ENCODE assay signal across 26 cellular contexts in genomic region chr12:57180321-57180989, GRCh38. TPM values are rescaled to one million over a fixed set of nuclear protein-coding genes. Genes with fewer than 3 reads are reported as not detected.
DNase-seq lines count a peak whose midpoint lies in the region; ATAC-seq and TF ChIP-seq lines count a peak whose summit lies in the region.
"Had no signal": no experiment of that assay in that cellular context is flagged by ENCODE, and none has a peak within 500 bp of the region (broad histone marks: within the 10 kb centered on the region; RNA-seq: fewer than 3 reads in every experiment).

No MANE protein-coding gene starts in this region.

- H3K27me3 ChIP-seq in breast epithelium (no peaks in the 10 kb centered on the region), esophagus squamous epithelium (no peaks in the 10 kb centered on the region), neuronal stem cell (ENCODE audit: control insufficient read depth in 3 of 3, insufficient read depth in 3 of 3, low read depth in 1 of 3, low read length in 3 of 3) (no peaks in the 10 kb centered on the region), vagina (no peaks in the 10 kb centered on the region), adrenal gland (no peaks in the 10 kb centered on the region)
- H3K27me3 ChIP-seq: BE2C; BLaER1 treated with 17β-estradiol and CSF1 and Interleukin-3, amounts not matched to agents 10 nM and 100 nM had no signal

- ATAC-seq in GM18505 (IDR thresholded peaks at IDR 0.05; ENCODE audit: unreplicated experiment) = no peak

- no peak overlapping the region for H2BK15ac ChIP-seq in neuronal stem cell (ENCODE audit: low read length)

- H3K4me1 ChIP-seq in breast epithelium (no peaks in the 10 kb centered on the region), esophagus squamous epithelium (peaks cover 16 to 79% (median 28%) of the 10 kb centered on the region in 3 donors), neuronal stem cell (ENCODE audit: control insufficient read depth in 2 of 2, insufficient read depth in 1 of 2, low read depth in 1 of 2, low read length in 2 of 2) (no peaks in the 10 kb centered on the region), vagina (peaks cover 47% of the 10 kb centered on the region), adrenal gland (replicated peaks in 1 of 2) (no peaks in the 10 kb centered on the region)

- POLR2A ChIA-PET in MCF 10A (lab: Yijun Ruan, JAX) = interaction anchor here (0.8 to 3.5 kb wide), 8 partner anchors 54 to 111 kb away, joined by 3 to 24 read pairs (median 4); partner anchors contain the start of genes LRP1, NEMP1 and STAT6

- no peak overlapping the region for H3K14ac ChIP-seq in neuronal stem cell (ENCODE audit: low read length)

- no peak overlapping the region for H2BK12ac ChIP-seq in neuronal stem cell (ENCODE audit: low read length)

- H2AK5ac ChIP-seq in neuronal stem cell (ENCODE audit: low read depth, low read length) = no peak overlapping the region

- H3K4me3 ChIP-seq in breast epithelium (no peak overlapping the region), esophagus squamous epithelium (no peak overlapping the region), neuronal stem cell (ENCODE audit: low read length in 2 of 2) (no peak overlapping the region), vagina (no peak overlapping the region), adrenal gland (no peak overlapping the region)
- H3K4me3 ChIP-seq: BLaER1 treated with 17β-estradiol and CSF1 and Interleukin-3, amounts not matched to agents 10 nM and 100 nM; GM23248 had no signal

- peak overlapping the region; percentile 78 for H3K23ac ChIP-seq in neuronal stem cell (ENCODE audit: low read depth, low read length, poor library complexity)

- intact Hi-C loops in MCF 10A (cut with micrococcal nuclease) (no loop called here), breast epithelium (cut with DNase I; ENCODE audit: low total_unique reads) (loop anchor here (5.0 kb wide), 1 partner anchor 908 kb away; no protein-coding TSS in a partner anchor), esophagus squamous epithelium (cut with DNase I) (no loop called here), vagina (cut with DNase I) (no loop called here), adrenal gland (cut with DNase I) (loop anchor here (5.0 to 10.0 kb wide), 2 partner anchors 106 to 113 kb away; partner anchors contain the start of gene NEMP1 (in 1 of the 2))

- H3K79me1 ChIP-seq in neuronal stem cell (ENCODE audit: low read depth, low read length) = peaks cover 14% of the 10 kb centered on the region

- 93 to 96% methylated on average over 2 to 5 of the region's 20 CpGs for WGBS in esophagus squamous epithelium, 2 donors
- no CpG with 5 or more reads among the region's 20 CpGs for WGBS in neuronal stem cell (ENCODE audit: extremely low coverage in 2 of 2, insufficient read length in 2 of 2, insufficient replicate concordance in 1 of 2), 2 donors
- 91 to 95% (median 93%) methylated on average over 11 to 20 of the region's 20 CpGs for WGBS in adrenal gland, 4 donors

- TF ChIP-seq POLR2A in breast epithelium (IDR thresholded peaks at IDR 0.05) = no peak
- TF ChIP-seq POLR2A in esophagus squamous epithelium (IDR thresholded peaks at IDR 0.05) = no peak
- TF ChIP-seq POLR2A in vagina (IDR thresholded peaks at IDR 0.05) = no peak
- no peak for TF ChIP-seq POLR2A in GM18505 (IDR thresholded peaks at IDR 0.05; ENCODE audit: borderline replicate concordance, extremely low read depth, insufficient read depth, insufficient read length)
- TF ChIP-seq POLR2A in adrenal gland (IDR thresholded peaks at IDR 0.05) = no peak

- BruUV-seq in MCF 10A (replicated peaks; lab: Mats Ljungman, UMichigan) = no TSS peak

- H3K9ac ChIP-seq in neuronal stem cell (ENCODE audit: low read depth, low read length, poor library complexity) = no peak overlapping the region
- H3K9ac ChIP-seq: BLaER1 treated with 17β-estradiol and CSF1 and Interleukin-3, amounts not matched to agents 10 nM and 100 nM; GM23248 had no signal

- H3K4ac ChIP-seq in neuronal stem cell (ENCODE audit: low read length) = no peak overlapping the region

- H2BK5ac ChIP-seq in neuronal stem cell (ENCODE audit: low read length) = no peak overlapping the region

- H3K27ac ChIP-seq in breast epithelium (peak overlapping the region in 1 of 2 donors; percentile 43), esophagus squamous epithelium (peak overlapping the region in 3 of 4 donors; percentile 60 to 87 (median 71)), neuronal stem cell (replicated peaks; ENCODE audit: low read length) (no peak overlapping the region), vagina (peak overlapping the region; percentile 27), adrenal gland (no peak overlapping the region)
- H3K27ac ChIP-seq: 22Rv1; BLaER1 treated with 17β-estradiol and CSF1 and Interleukin-3, amounts not matched to agents 10 nM and 100 nM had no signal

- no peak overlapping the region for H3K4me2 ChIP-seq in neuronal stem cell (ENCODE audit: insufficient read depth, low read length, poor library complexity, severe bottlenecking)
- H3K4me2 ChIP-seq: BLaER1 treated with 17β-estradiol and CSF1 and Interleukin-3, amounts not matched to agents 10 nM and 100 nM had no signal

- H2AFZ ChIP-seq in neuronal stem cell (ENCODE audit: low read length) = no peak overlapping the region
- H2AFZ ChIP-seq: GM23248 had no signal

- H3K36me3 ChIP-seq in breast epithelium = no peaks in the 10 kb centered on the region
- peaks cover 43 to 92% (median 61%) of the 10 kb centered on the region in 3 donors for H3K36me3 ChIP-seq in esophagus squamous epithelium
- peaks cover 68 to 96% of the 10 kb centered on the region in 2 donors for H3K36me3 ChIP-seq in neuronal stem cell (replicated peaks in 1 of 2; ENCODE audit: control insufficient read depth in 2 of 2, insufficient read depth in 2 of 2, low read length in 2 of 2)
- H3K36me3 ChIP-seq in vagina = peaks cover 0 to 70% of the 10 kb centered on the region in 2 donors
- H3K36me3 ChIP-seq in adrenal gland (replicated peaks in 1 of 2) = peaks cover 0 to 82% of the 10 kb centered on the region in 2 donors
- H3K36me3 ChIP-seq: BE2C had no signal

- no peaks in the 10 kb centered on the region for H3K9me3 Mint-ChIP-seq in MCF 10A (ENCODE audit: unreplicated experiment)
- H3K9me3 Mint-ChIP-seq: CD14-positive monocyte; CD4-positive, alpha-beta T cell; CD8-positive, alpha-beta memory T cell had no signal

- no peaks in the 10 kb centered on the region for H3K27me3 Mint-ChIP-seq in MCF 10A (ENCODE audit: insufficient read depth, unreplicated experiment)
- H3K27me3 Mint-ChIP-seq: CD4-positive, alpha-beta T cell had no signal

- H3K4me1 Mint-ChIP-seq in MCF 10A (ENCODE audit: insufficient read depth, unreplicated experiment) = peaks cover 22% of the 10 kb centered on the region
- H3K4me1 Mint-ChIP-seq: CD8-positive, alpha-beta memory T cell had no signal

- H3K18ac ChIP-seq in neuronal stem cell (ENCODE audit: low read length) = no peak overlapping the region

- TF ChIP-seq CTCF in MCF 10A (IDR thresholded peaks at IDR 0.05; ENCODE audit: unreplicated experiment) (no peak), breast epithelium (IDR thresholded peaks at IDR 0.05) (no peak), esophagus squamous epithelium (IDR thresholded peaks at IDR 0.05) (no peak), vagina (IDR thresholded peaks at IDR 0.05) (no peak), adrenal gland (IDR thresholded peaks at IDR 0.05) (no peak)

- H2BK120ac ChIP-seq in neuronal stem cell (ENCODE audit: low read depth, low read length) = no peak overlapping the region

- no peak overlapping the region for H4K91ac ChIP-seq in neuronal stem cell (ENCODE audit: low read depth, low read length, poor library complexity)

- peak overlapping the region; percentile 19 for H3K27ac Mint-ChIP-seq in MCF 10A (ENCODE audit: low read depth, unreplicated experiment)
- H3K27ac Mint-ChIP-seq: CD4-positive, alpha-beta T cell; CD8-positive, alpha-beta memory T cell had no signal

- CTCF ChIA-PET in MCF 10A (lab: Yijun Ruan, JAX) = interaction anchor here (0.7 to 15.4 kb wide), 10 partner anchors 8 to 496 kb away, joined by 3 to 530 read pairs (median 6); partner anchors contain the start of genes LRP1 and STAT6

- DNase-seq in MCF 10A (ENCODE audit: unreplicated experiment) (no peak), breast epithelium (ENCODE audit: low spot score in 2 of 2) (no peak), esophagus squamous epithelium (lab: John Stamatoyannopoulos, UW) (no peak), neuronal stem cell (ENCODE audit: low spot score) (no peak), vagina (ENCODE audit: extremely low spot score in 2 of 2) (no peak), NCI-H2196 (lab: John Stamatoyannopoulos, UW; ENCODE audit: unreplicated experiment) (no peak), adrenal gland (no peak)
- DNase-seq: AML-193; BE2C; Calu3; CD4-positive, alpha-beta T cell; CD8-positive, alpha-beta memory T cell; COR-L47; DMS53; DMS79 treated with DMSO at 0.1 percent for 48 hours; GF-D8; GM23248; H7; HCEC 1CT had no signal

- peaks cover 30% of the 10 kb centered on the region for H3K36me3 Mint-ChIP-seq in MCF 10A (ENCODE audit: insufficient read depth, unreplicated experiment)
- H3K36me3 Mint-ChIP-seq: CD8-positive, alpha-beta memory T cell had no signal

- no peaks in the 10 kb centered on the region for H3K9me3 ChIP-seq in breast epithelium
- no peaks in the 10 kb centered on the region for H3K9me3 ChIP-seq in esophagus squamous epithelium
- H3K9me3 ChIP-seq in neuronal stem cell (replicated peaks in 1 of 2; ENCODE audit: control insufficient read depth in 2 of 2, insufficient read depth in 1 of 2, low read depth in 1 of 2, low read length in 2 of 2) = no peaks in the 10 kb centered on the region
- no peaks in the 10 kb centered on the region for H3K9me3 ChIP-seq in vagina
- H3K9me3 ChIP-seq in adrenal gland (replicated peaks in 1 of 3) = no peaks in the 10 kb centered on the region
- H3K9me3 ChIP-seq: BE2C; BLaER1 treated with 17β-estradiol and CSF1 and Interleukin-3, amounts not matched to agents 10 nM and 100 nM had no signal

- no peak overlapping the region for H3K4me3 Mint-ChIP-seq in MCF 10A (ENCODE audit: unreplicated experiment)
- H3K4me3 Mint-ChIP-seq: CD14-positive monocyte; CD4-positive, alpha-beta T cell; CD8-positive, alpha-beta memory T cell had no signal

- H4K8ac ChIP-seq in neuronal stem cell (ENCODE audit: low read depth, low read length) = no peak overlapping the region

RNA-seq across cellular contexts. Expression of gene LRP1-AS, which starts 33.0 kb away (rescaled TPM):
- total RNA-seq in MCF 10A (2022) (not detected in 2 replicates), breast epithelium (not detected), esophagus squamous epithelium (not detected), vagina (not detected), adrenal gland (not detected)
- not detected for polyA plus RNA-seq in neuronal stem cell (2013, experiment 1 of 2)
- polyA plus RNA-seq in neuronal stem cell (2013, experiment 2 of 2) = not detected
- polyA plus RNA-seq in adrenal gland = not detected
- total RNA-seq: Calu3; CD4-positive, alpha-beta T cell; CD8-positive, alpha-beta memory T cell; Daoy; G401; GM23248; H1; H7 had no signal
- polyA plus RNA-seq: CD8-positive, alpha-beta memory T cell; H1 had no signal

RNA-seq across cellular contexts. Expression of gene NXPH4, which starts 36.1 kb away (rescaled TPM):
- 2.2 and 2.8 TPM in 2 replicates for total RNA-seq in MCF 10A (2022)
- under 1 TPM in 1 of 3 donors, not detected in 2; 0.33 TPM for total RNA-seq in breast epithelium
- 1 to 10 TPM in 2 of 4 donors, under 1 TPM in 2; 0.21 to 5.0 (median 2.5) TPM for total RNA-seq in esophagus squamous epithelium
- polyA plus RNA-seq in neuronal stem cell (2013, experiment 1 of 2) = 0.26 TPM
- 0.29 TPM for polyA plus RNA-seq in neuronal stem cell (2013, experiment 2 of 2)
- total RNA-seq in vagina = 3.2 TPM
- total RNA-seq in adrenal gland = 1 to 10 TPM in 1 of 8 donors, under 1 TPM in 4, not detected in 3; 0.15 to 3.7 (median 0.42) TPM
- 1 to 10 TPM in 2 of 3 donors, under 1 TPM in 1; 0.62 to 1.7 (median 1.2) TPM for polyA plus RNA-seq in adrenal gland
- total RNA-seq: CD4-positive, alpha-beta T cell; G401 had no signal
- polyA plus RNA-seq: CD14-positive monocyte; CD8-positive, alpha-beta memory T cell had no signal

RNA-seq across cellular contexts. Expression of gene SHMT2, which starts 49.1 kb away (rescaled TPM):
- 375 and 421 TPM in 2 replicates for total RNA-seq in MCF 10A (2022)
- total RNA-seq in breast epithelium = 10 to 100 TPM; 37.9 to 63.3 (median 46.7) TPM
- total RNA-seq in esophagus squamous epithelium = 100 to 1,000 TPM in 1 of 4 donors, 10 to 100 TPM in 3; 56.1 to 104 (median 76.6) TPM
- 117 TPM for polyA plus RNA-seq in neuronal stem cell (2013, experiment 1 of 2)
- polyA plus RNA-seq in neuronal stem cell (2013, experiment 2 of 2) = 112 TPM
- total RNA-seq in vagina = 54.0 TPM
- total RNA-seq in adrenal gland = 10 to 100 TPM; 57.0 to 94.7 (median 71.8) TPM
- polyA plus RNA-seq in adrenal gland = 10 to 100 TPM; 25.2 to 43.0 (median 29.0) TPM

RNA-seq across cellular contexts. Expression of gene LRP1, which starts 52.2 kb away (rescaled TPM):
- total RNA-seq in MCF 10A (2022) = 18.9 and 25.3 TPM in 2 replicates
- 100 to 1,000 TPM; 102 to 894 (median 240) TPM for total RNA-seq in breast epithelium
- 100 to 1,000 TPM in 1 of 4 donors, 10 to 100 TPM in 3; 60.8 to 147 (median 81.9) TPM for total RNA-seq in esophagus squamous epithelium
- polyA plus RNA-seq in neuronal stem cell (2013, experiment 1 of 2) = 13.3 TPM
- 12.4 TPM for polyA plus RNA-seq in neuronal stem cell (2013, experiment 2 of 2)
- total RNA-seq in vagina = 477 TPM
- total RNA-seq in adrenal gland = 100 to 1,000 TPM; 126 to 307 (median 179) TPM
- polyA plus RNA-seq in adrenal gland = 10 to 100 TPM; 21.2 to 81.0 (median 59.2) TPM

Comparison
In these comparisons a context has a peak if more than half of its experiments do, and no peak if none do; other contexts are left out.
1. intact Hi-C loops: an anchor here in breast epithelium (5.0 kb wide) and adrenal gland (5.0 to 10.0 kb wide); none called in MCF 10A, esophagus squamous epithelium and vagina.
2. H3K27ac ChIP-seq: peak in esophagus squamous epithelium (3 of 4) and vagina (single experiment); none in neuronal stem cell (single experiment) and adrenal gland (0 of 5).